8 cellular contexts compared by ENCODE assay signal in the genomic region with DNA sequence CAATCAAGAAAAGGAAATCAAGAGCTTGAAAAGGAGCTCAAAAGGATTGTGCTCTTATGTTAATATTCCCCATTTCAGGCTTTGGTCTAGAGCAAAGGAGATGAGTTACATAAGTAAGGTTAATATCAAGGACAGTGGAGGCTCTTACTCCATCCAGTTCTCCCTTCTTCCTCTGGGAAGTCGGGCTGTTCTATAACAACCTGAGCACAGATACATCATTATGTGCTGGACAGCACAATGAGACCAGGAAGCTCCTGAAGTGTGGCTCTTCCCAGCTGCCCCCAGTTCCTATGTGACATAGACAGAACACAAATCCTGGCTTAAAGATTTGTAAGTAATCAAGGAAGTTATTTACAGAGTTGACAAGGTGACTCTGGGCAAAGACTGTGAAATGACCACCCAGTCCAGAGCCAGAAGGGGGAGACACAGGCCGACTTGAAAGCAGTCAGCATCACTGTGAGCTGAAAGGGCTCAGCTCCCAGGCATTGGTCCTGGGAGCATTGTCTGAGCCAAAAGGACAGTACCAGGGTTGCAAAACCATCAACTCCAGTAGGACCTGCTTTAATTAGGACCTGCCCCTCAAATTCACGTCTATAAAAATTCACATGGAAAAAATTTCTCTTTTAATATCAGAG.
DNase-seq lines count a peak whose midpoint lies in the region; ATAC-seq and TF ChIP-seq lines count a peak whose summit lies in the region.

No MANE protein-coding gene starts in this region.

- peaks cover 4% of the 10 kb centered on the region for H3K27me3 Mint-ChIP-seq in activated T-cell treated with anti-CD3 and anti-CD28 coated beads, Interleukin-2, amount 50 U/mL, for 4 hours (ENCODE audit: low read depth)

- H3K9ac ChIP-seq in OCI-LY3 (ENCODE audit: low read length) (no peak overlapping the region), neural cell (ENCODE audit: low read length) (no peak overlapping the region)

- DNase-seq in GM20000 (ENCODE audit: low spot score) (peak; percentile 9), esophagus squamous epithelium (lab: John Stamatoyannopoulos, UW) (no peak), NCI-H128 (lab: John Stamatoyannopoulos, UW; ENCODE audit: unreplicated experiment) (no peak)
- no peak for DNase-seq in activated T-cell treated with anti-CD3 and anti-CD28 coated beads, Interleukin-2, amount 50 U/mL, for 4 hours
- DNase-seq in activated naive CD4-positive, alpha-beta T cell (lab: John Stamatoyannopoulos, UW): no peak

- no peaks in the 10 kb centered on the region for H3F3A ChIP-seq in neural cell (ENCODE audit: insufficient read depth, low read length, poor library complexity, severe bottlenecking)

- no peak for TF ChIP-seq POLR2A in esophagus squamous epithelium (IDR thresholded peaks at IDR 0.05)

- H2AFZ ChIP-seq in ACC112 (ENCODE audit: low read length, unreplicated experiment) (peak overlapping the region; percentile 0), OCI-LY3 (ENCODE audit: low read depth, low read length) (peak overlapping the region; percentile 84; the same call in 1 of the 2 replicates), neural cell (ENCODE audit: low read depth, low read length) (no peak overlapping the region)

- H3K9me3 Mint-ChIP-seq in activated T-cell treated with anti-CD3 and anti-CD28 coated beads, Interleukin-2, amount 50 U/mL, for 4 hours: no peaks in the 10 kb centered on the region

- 26 to 31% methylated on average over 3 of the region's 3 CpGs for WGBS in esophagus squamous epithelium, 2 donors

- H3K4me1 Mint-ChIP-seq in activated T-cell treated with anti-CD3 and anti-CD28 coated beads, Interleukin-2, amount 50 U/mL, for 4 hours (ENCODE audit: low read depth): no peaks in the 10 kb centered on the region

- no peak overlapping the region for H3K27ac ChIP-seq in ACC112 (ENCODE audit: low read depth, low read length)
- H3K27ac ChIP-seq in OCI-LY3 (ENCODE audit: low read length): no peak overlapping the region
- H3K27ac ChIP-seq in esophagus squamous epithelium: no peak overlapping the region
- H3K27ac ChIP-seq in neural cell (ENCODE audit: low read length): no peak overlapping the region

- no peak for ATAC-seq in activated T-cell treated with anti-CD3 and anti-CD28 coated beads, Interleukin-2, amount 50 U/mL, for 4 hours

- no peaks in the 10 kb centered on the region for H3K79me2 ChIP-seq in ACC112 (ENCODE audit: control insufficient read depth, insufficient read depth, low read length, unreplicated experiment)
- no peaks in the 10 kb centered on the region for H3K79me2 ChIP-seq in OCI-LY3 (ENCODE audit: low read length)
- H3K79me2 ChIP-seq in neural cell (replicated peaks; ENCODE audit: insufficient read depth, low read length): no peaks in the 10 kb centered on the region

- peaks cover 14% of the 10 kb centered on the region for H3K4me1 ChIP-seq in ACC112 (ENCODE audit: control insufficient read depth, insufficient read depth, low read length, unreplicated experiment)
- peaks cover 19% of the 10 kb centered on the region for H3K4me1 ChIP-seq in OCI-LY3 (ENCODE audit: low read length)
- H3K4me1 ChIP-seq in esophagus squamous epithelium: no peaks in the 10 kb centered on the region

- no peaks in the 10 kb centered on the region for H3K36me3 Mint-ChIP-seq in activated T-cell treated with anti-CD3 and anti-CD28 coated beads, Interleukin-2, amount 50 U/mL, for 4 hours (ENCODE audit: insufficient read depth)

- H4K20me1 ChIP-seq in OCI-LY3 (ENCODE audit: insufficient read depth, low read length): no peaks in the 10 kb centered on the region
- H4K20me1 ChIP-seq in neural cell (ENCODE audit: insufficient read depth): no peaks in the 10 kb centered on the region

- peak; percentile 74 for TF ChIP-seq RAD21 in neural cell (conservative IDR thresholded peaks at IDR 0.05)

- H3K27me3 ChIP-seq in ACC112 (ENCODE audit: insufficient read depth, low read length) (no peaks in the 10 kb centered on the region), OCI-LY3 (ENCODE audit: low read depth, low read length) (no peaks in the 10 kb centered on the region), esophagus squamous epithelium (no peaks in the 10 kb centered on the region), neural cell (ENCODE audit: insufficient read depth, low read depth, low read length) (no peaks in the 10 kb centered on the region)

- no peak for TF ChIP-seq CTCF in GM20000 (IDR thresholded peaks at IDR 0.05; ENCODE audit: extremely low read depth, missing control alignments)
- TF ChIP-seq CTCF in OCI-LY3 (IDR thresholded peaks at IDR 0.05; ENCODE audit: low read depth, low read length): peak; percentile 76
- TF ChIP-seq CTCF in esophagus squamous epithelium (IDR thresholded peaks at IDR 0.05): peak in 5 of 6 experiments; percentile 26 to 60 (median 58)
- TF ChIP-seq CTCF in neural cell (IDR thresholded peaks at IDR 0.05; ENCODE audit: poor library complexity, severe bottlenecking): peak; percentile 64

- H3K9me2 ChIP-seq in neural cell (ENCODE audit: insufficient read depth, low read length): no peaks in the 10 kb centered on the region

- no peak overlapping the region for H3K4me3 Mint-ChIP-seq in activated T-cell treated with anti-CD3 and anti-CD28 coated beads, Interleukin-2, amount 50 U/mL, for 4 hours

- H3K9me3 ChIP-seq in OCI-LY3 (ENCODE audit: insufficient read depth, low read length) (no peaks in the 10 kb centered on the region), esophagus squamous epithelium (no peaks in the 10 kb centered on the region), neural cell (ENCODE audit: low read length) (no peaks in the 10 kb centered on the region)

- TF ChIP-seq EP300 in neural cell (conservative IDR thresholded peaks at IDR 0.05; ENCODE audit: poor library complexity, severe bottlenecking): no peak

- H3K36me3 ChIP-seq in ACC112 (ENCODE audit: insufficient read depth, low read length): no peaks in the 10 kb centered on the region
- H3K36me3 ChIP-seq in OCI-LY3 (replicated peaks; ENCODE audit: low read depth, low read length): no peaks in the 10 kb centered on the region
- no peaks in the 10 kb centered on the region for H3K36me3 ChIP-seq in esophagus squamous epithelium
- H3K36me3 ChIP-seq in neural cell (ENCODE audit: insufficient read depth, low read length): no peaks in the 10 kb centered on the region

- H3K4me3 ChIP-seq in ACC112 (ENCODE audit: low read depth, low read length) (no peak overlapping the region), OCI-LY3 (ENCODE audit: low read length) (0 out of 2 replicates have a peak overlapping the region, but pooled peaks have one; percentile 32), esophagus squamous epithelium (no peak overlapping the region), neural cell (ENCODE audit: low read length) (no peak overlapping the region)

- intact Hi-C loops in esophagus squamous epithelium (cut with DNase I): no loop called here

- H3K4me2 ChIP-seq in OCI-LY3 (ENCODE audit: low read length): peak overlapping the region; percentile 47
- no peak overlapping the region for H3K4me2 ChIP-seq in neural cell (ENCODE audit: low read length)

TF ChIP-seq in neural cell, 6 proteins besides CTCF, POLR2A, EP300 and RAD21:
- TF ChIP-seq TAF1 (IDR thresholded peaks at IDR 0.05; ENCODE audit: low read depth) (no peak), SMC3 (conservative IDR thresholded peaks at IDR 0.05; ENCODE audit: poor library complexity) (peak; percentile 72), POLR2AphosphoS5 (IDR thresholded peaks at IDR 0.05) (no peak), EZH2 (IDR thresholded peaks at IDR 0.05; ENCODE audit: borderline replicate concordance, insufficient read depth, low read length, poor library complexity, severe bottlenecking) (no peak), MXI1 (conservative IDR thresholded peaks at IDR 0.05; ENCODE audit: poor library complexity, severe bottlenecking) (no peak)
- TF ChIP-seq, protein P1, sequence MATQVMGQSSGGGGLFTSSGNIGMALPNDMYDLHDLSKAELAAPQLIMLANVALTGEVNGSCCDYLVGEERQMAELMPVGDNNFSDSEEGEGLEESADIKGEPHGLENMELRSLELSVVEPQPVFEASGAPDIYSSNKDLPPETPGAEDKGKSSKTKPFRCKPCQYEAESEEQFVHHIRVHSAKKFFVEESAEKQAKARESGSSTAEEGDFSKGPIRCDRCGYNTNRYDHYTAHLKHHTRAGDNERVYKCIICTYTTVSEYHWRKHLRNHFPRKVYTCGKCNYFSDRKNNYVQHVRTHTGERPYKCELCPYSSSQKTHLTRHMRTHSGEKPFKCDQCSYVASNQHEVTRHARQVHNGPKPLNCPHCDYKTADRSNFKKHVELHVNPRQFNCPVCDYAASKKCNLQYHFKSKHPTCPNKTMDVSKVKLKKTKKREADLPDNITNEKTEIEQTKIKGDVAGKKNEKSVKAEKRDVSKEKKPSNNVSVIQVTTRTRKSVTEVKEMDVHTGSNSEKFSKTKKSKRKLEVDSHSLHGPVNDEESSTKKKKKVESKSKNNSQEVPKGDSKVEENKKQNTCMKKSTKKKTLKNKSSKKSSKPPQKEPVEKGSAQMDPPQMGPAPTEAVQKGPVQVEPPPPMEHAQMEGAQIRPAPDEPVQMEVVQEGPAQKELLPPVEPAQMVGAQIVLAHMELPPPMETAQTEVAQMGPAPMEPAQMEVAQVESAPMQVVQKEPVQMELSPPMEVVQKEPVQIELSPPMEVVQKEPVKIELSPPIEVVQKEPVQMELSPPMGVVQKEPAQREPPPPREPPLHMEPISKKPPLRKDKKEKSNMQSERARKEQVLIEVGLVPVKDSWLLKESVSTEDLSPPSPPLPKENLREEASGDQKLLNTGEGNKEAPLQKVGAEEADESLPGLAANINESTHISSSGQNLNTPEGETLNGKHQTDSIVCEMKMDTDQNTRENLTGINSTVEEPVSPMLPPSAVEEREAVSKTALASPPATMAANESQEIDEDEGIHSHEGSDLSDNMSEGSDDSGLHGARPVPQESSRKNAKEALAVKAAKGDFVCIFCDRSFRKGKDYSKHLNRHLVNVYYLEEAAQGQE (IDR thresholded peaks at IDR 0.05; ENCODE audit: borderline replicate concordance): no peak
